In genomic region chr15:58583171-58583908, GRCh38 we compare ENCODE assay signal across 22 cellular contexts.
DNase-seq lines count a peak whose midpoint lies in the region; ATAC-seq, FAIRE-seq and TF ChIP-seq lines count a peak whose summit lies in the region.
"Had no signal": no experiment of that assay in that cellular context is flagged by ENCODE, and none has a peak within 500 bp of the region (broad histone marks: within the 10 kb centered on the region; RNA-seq: fewer than 3 reads in every experiment).

No MANE protein-coding gene starts in this region.

- no peaks in the 10 kb centered on the region for H3K36me3 ChIP-seq in K562 (ENCODE audit: control insufficient read depth, insufficient read depth, low read length)

- 71% methylated on average over 3 of the region's 3 CpGs for WGBS in K562 (ENCODE audit: insufficient coverage, low coverage, missing lambda C conversion rate)

- no peaks in the 10 kb centered on the region for H3K27me3 Mint-ChIP-seq in activated T-cell treated with anti-CD3 and anti-CD28 coated beads, Interleukin-2, amount 50 U/mL, for 72 hours (ENCODE audit: low read depth)
- H3K27me3 Mint-ChIP-seq in activated T-cell treated with anti-CD3 and anti-CD28 coated beads, Interleukin-2, amount 50 U/mL, for 24 hours = peaks cover 14% of the 10 kb centered on the region

- peaks cover 14 to 23% of the 10 kb centered on the region in 2 experiments; a peak in 4 of 5 replicates for H3K4me1 ChIP-seq in K562 (replicated peaks in 1 of 2; ENCODE audit: control insufficient read depth in 2 of 2, insufficient read depth in 2 of 2, low read length in 2 of 2)

- no peak overlapping the region for H3K4me2 ChIP-seq in K562 (ENCODE audit: insufficient read depth, low read length)
- H3K4me2 ChIP-seq: PC-9 had no signal

- no peaks in the 10 kb centered on the region; the same call in 1 of the 2 replicates for H3K9me3 ChIP-seq in K562 (replicated peaks; ENCODE audit: control insufficient read depth, insufficient read depth, low read depth, low read length)

- H3K27ac Mint-ChIP-seq in activated T-cell treated with anti-CD3 and anti-CD28 coated beads, Interleukin-2, amount 50 U/mL, for 72 hours = peak overlapping the region; percentile 51
- no peak overlapping the region for H3K27ac Mint-ChIP-seq in activated T-cell treated with anti-CD3 and anti-CD28 coated beads, Interleukin-2, amount 50 U/mL, for 24 hours
- H3K27ac Mint-ChIP-seq: HFFc6 had no signal

- no peak overlapping the region for H3K9ac ChIP-seq in K562 (ENCODE audit: insufficient read depth in 1 of 2, low read depth in 2 of 2, low read length in 2 of 2)

- H3K9me3 Mint-ChIP-seq in activated T-cell treated with anti-CD3 and anti-CD28 coated beads, Interleukin-2, amount 50 U/mL, for 72 hours = peaks cover 3 to 4% of the 10 kb centered on the region in 2 donors
- peaks cover 5% of the 10 kb centered on the region for H3K9me3 Mint-ChIP-seq in activated T-cell treated with anti-CD3 and anti-CD28 coated beads, Interleukin-2, amount 50 U/mL, for 24 hours

- H3K79me2 ChIP-seq in K562 (ENCODE audit: control insufficient read depth, insufficient read depth, low read length) = no peaks in the 10 kb centered on the region

- no peaks in the 10 kb centered on the region for H3K27me3 ChIP-seq in K562 (ENCODE audit: control insufficient read depth in 2 of 2, insufficient read depth in 2 of 2, low read length in 2 of 2)

- no peak overlapping the region for H3K4me3 ChIP-seq in K562
- H3K4me3 ChIP-seq: PC-9 had no signal

- no peak for TF ChIP-seq RAD21 in K562 (CRISPR knock-in tag; conservative IDR thresholded peaks at IDR 0.05 in 1 of 2, IDR thresholded peaks at IDR 0.05 in 1 of 2)

- no peak for TF ChIP-seq CTCF in K562 (IDR thresholded peaks at IDR 0.05 in 2 of 3, conservative IDR thresholded peaks at IDR 0.05 in 1 of 3; ENCODE audit: insufficient read depth in 2 of 3, low read depth in 1 of 3, low read length in 3 of 3)

- H3K27ac ChIP-seq in K562 (ENCODE audit: extremely low read depth, low read depth, low read length) = no peak overlapping the region
- H3K27ac ChIP-seq: PC-9 had no signal

- TF ChIP-seq POLR2A in GM12891 (IDR thresholded peaks at IDR 0.05; ENCODE audit: low read depth, low read length) (no peak), K562 (conservative IDR thresholded peaks at IDR 0.05) (no peak), erythroblast (IDR thresholded peaks at IDR 0.05; ENCODE audit: low read length) (no peak)

- POLR2A ChIA-PET in K562 (lab: Yijun Ruan, JAX) = interaction anchor here (3.9 kb wide), 1 partner anchor 9 kb away, joined by 21 read pairs; no protein-coding TSS in a partner anchor

- DNase-seq in activated T-cell treated with anti-CD3 and anti-CD28 coated beads, Interleukin-2, amount 50 U/mL, for 72 hours = no peak
- DNase-seq in activated T-cell treated with anti-CD3 and anti-CD28 coated beads, Interleukin-2, amount 50 U/mL, for 24 hours = no peak
- DNase-seq in GM12891 (ENCODE audit: insufficient read length, low spot score) (no peak), K562 (ENCODE audit: extremely low read depth in 1 of 4, low spot score in 3 of 4) (no peak), pons (ENCODE audit: low spot score) (peak; percentile 76), NAMALWA (ENCODE audit: low spot score) (no peak), erythroblast (lab: John Stamatoyannopoulos, UW) (no peak), cerebellar nuclear complex (lab: John Stamatoyannopoulos, UW) (no peak)
- DNase-seq: 8988T; CD8-positive, alpha-beta memory T cell; HFFc6; KG1; NCI-H1048; NCI-H1436; NCI-H2029; NCI-H345; NCI-H524 treated with DMSO at 0.1 percent for 48 hours; PC-9 had no signal

- H2AFZ ChIP-seq in K562 (ENCODE audit: low read depth, low read length) = no peak overlapping the region; the same call in 1 of the 2 replicates
- H2AFZ ChIP-seq: PC-9 had no signal

- H3K36me3 Mint-ChIP-seq in activated T-cell treated with anti-CD3 and anti-CD28 coated beads, Interleukin-2, amount 50 U/mL, for 72 hours (ENCODE audit: insufficient read depth in 2 of 2) = peaks cover 9 to 12% of the 10 kb centered on the region in 2 donors
- H3K36me3 Mint-ChIP-seq in activated T-cell treated with anti-CD3 and anti-CD28 coated beads, Interleukin-2, amount 50 U/mL, for 24 hours (ENCODE audit: low read depth) = no peaks in the 10 kb centered on the region

- no peak for TF ChIP-seq EP300 in K562 (IDR thresholded peaks at IDR 0.05; ENCODE audit: low read length)

- intact Hi-C loops in K562 (cut with micrococcal nuclease) = no loop called here

- ATAC-seq in activated T-cell treated with anti-CD3 and anti-CD28 coated beads, Interleukin-2, amount 50 U/mL, for 72 hours (replicated peaks in 1 of 2) = no peak
- no peak for ATAC-seq in K562
- ATAC-seq: HepG2 had no signal

- peaks cover 11% of the 10 kb centered on the region for H3K4me1 Mint-ChIP-seq in activated T-cell treated with anti-CD3 and anti-CD28 coated beads, Interleukin-2, amount 50 U/mL, for 72 hours (ENCODE audit: low read depth)
- H3K4me1 Mint-ChIP-seq in activated T-cell treated with anti-CD3 and anti-CD28 coated beads, Interleukin-2, amount 50 U/mL, for 24 hours (ENCODE audit: low read depth) = peaks cover 9% of the 10 kb centered on the region

- CTCF ChIA-PET in K562 (lab: Yijun Ruan, JAX; ENCODE audit: low intra/inter-chr PET ratio) = no interaction called here

- no peaks in the 10 kb centered on the region for H3K9me1 ChIP-seq in K562 (ENCODE audit: control insufficient read depth, insufficient read depth, low read length)

- FAIRE-seq in GM12891 (lab: Jason Lieb, UNC) = no peak
- no peak for FAIRE-seq in K562 (lab: Jason Lieb, UNC)
- FAIRE-seq: D721Med, GM12892, H54, HepG2 had no signal

- no peak overlapping the region for H3K4me3 Mint-ChIP-seq in activated T-cell treated with anti-CD3 and anti-CD28 coated beads, Interleukin-2, amount 50 U/mL, for 72 hours
- no peak overlapping the region for H3K4me3 Mint-ChIP-seq in activated T-cell treated with anti-CD3 and anti-CD28 coated beads, Interleukin-2, amount 50 U/mL, for 24 hours
- H3K4me3 Mint-ChIP-seq: CD8-positive, alpha-beta memory T cell; HFFc6 had no signal

- in situ Hi-C loops in K562 (cut with MboI) = no loop called here

- no TSS peak for BruUV-seq in K562 (replicated peaks; lab: Mats Ljungman, UMichigan)

- no peaks in the 10 kb centered on the region for H4K20me1 ChIP-seq in K562 (replicated peaks; ENCODE audit: control insufficient read depth, insufficient read depth, low read length)

TF ChIP-seq in GM12891, 5 proteins besides CTCF, POLR2A, EP300 and RAD21:
- TF ChIP-seq POU2F2 (IDR thresholded peaks at IDR 0.05; ENCODE audit: low read depth, low read length) = no peak
- 0 out of 2 replicates have a peak, but pooled peaks have one; percentile 23 for TF ChIP-seq SPI1 (IDR thresholded peaks at IDR 0.05; ENCODE audit: low read depth, low read length)

TF ChIP-seq in K562, 482 proteins besides CTCF, POLR2A, EP300 and RAD21:
- TF ChIP-seq SMARCA5 (IDR thresholded peaks at IDR 0.05) (0 out of 2 replicates have a peak, but pooled peaks have one; percentile 21), MAFK (IDR thresholded peaks at IDR 0.05; ENCODE audit: low read length) (no peak), ZNF354B (CRISPR knock-in tag; IDR thresholded peaks at IDR 0.05) (peak; percentile 70), RNF2 (IDR thresholded peaks at IDR 0.05) (no peak), CBX1 (IDR thresholded peaks at IDR 0.05; ENCODE audit: low read depth) (no peak), RBM25 (IDR thresholded peaks at IDR 0.05; ENCODE audit: low read depth, low read length, severe bottlenecking) (peak; percentile 49), ZNF507 (tag; conservative IDR thresholded peaks at IDR 0.05) (peak; percentile 95), TAF9B (IDR thresholded peaks at IDR 0.05; ENCODE audit: partially characterized antibody) (no peak), SMAD4 (CRISPR knock-in tag; conservative IDR thresholded peaks at IDR 0.05) (no peak)
